In genomic region chr2:64273524-64274398, GRCh38 we compare ENCODE assay signal across 8 cellular contexts.
DNase-seq lines count a peak whose midpoint lies in the region; ATAC-seq and TF ChIP-seq lines count a peak whose summit lies in the region.

No MANE protein-coding gene starts in this region.

- intact Hi-C loops in naive thymus-derived CD4-positive, alpha-beta T cell (cut with micrococcal nuclease), result no loop called here

- no peak for TF ChIP-seq CTCF in Peyer's patch (IDR thresholded peaks at IDR 0.05)

- H3K27ac ChIP-seq in Peyer's patch (peak overlapping the region; percentile 12 to 95 (median 76)), Karpas-422 (ENCODE audit: low read length) (no peak overlapping the region)
- H3K27ac ChIP-seq in naive thymus-derived CD4-positive, alpha-beta T cell (ENCODE audit: low read depth, low read length), result no peak overlapping the region

- no peaks in the 10 kb centered on the region for H3K9me2 ChIP-seq in Karpas-422 (replicated peaks; ENCODE audit: insufficient read depth, low read length)

- H3K9me3 ChIP-seq in Peyer's patch (no peaks in the 10 kb centered on the region), Karpas-422 (ENCODE audit: low read length) (no peaks in the 10 kb centered on the region)
- H3K9me3 ChIP-seq in naive thymus-derived CD4-positive, alpha-beta T cell (ENCODE audit: control insufficient read depth in 2 of 3, low read length in 3 of 3), result peaks cover 0 to 6% (median 0%) of the 10 kb centered on the region in 3 experiments

- CTCF ChIA-PET in naive thymus-derived CD4-positive, alpha-beta T cell (lab: Charles Lee), result interaction anchor here (1.1 kb wide), 1 partner anchor 13 kb away, joined by 3 read pairs; no protein-coding TSS in a partner anchor

- H3K4me3 Mint-ChIP-seq in naive thymus-derived CD4-positive, alpha-beta T cell, result peak overlapping the region in 3 of 10 donors; percentile 18 to 64 (median 19)

- DNase-seq in EL, result peak; percentile 97
- DNase-seq in Peyer's patch, result peak in 2 of 3 donors; percentile 77 to 86
- DNase-seq in epidermal melanocyte (ENCODE audit: insufficient read length, low spot score), result peak; percentile 31
- no peak for DNase-seq in naive thymus-derived CD4-positive, alpha-beta T cell
- no peak for DNase-seq in Karpas-422
- no peak for DNase-seq in activated gamma-delta T cell (lab: John Stamatoyannopoulos, UW)

- H3K9me3 Mint-ChIP-seq in naive thymus-derived CD4-positive, alpha-beta T cell, result peaks cover 0 to 8% (median 7%) of the 10 kb centered on the region in 11 donors

- ATAC-seq in naive thymus-derived CD4-positive, alpha-beta T cell, result peak; percentile 67
- no peak for ATAC-seq in HG03378 (IDR thresholded peaks at IDR 0.05; ENCODE audit: unreplicated experiment)
- ATAC-seq in HG03469 (IDR thresholded peaks at IDR 0.05; ENCODE audit: unreplicated experiment), result no peak

- peak overlapping the region in 1 of 4 donors; percentile 22 for H3K4me3 ChIP-seq in Peyer's patch
- no peak overlapping the region for H3K4me3 ChIP-seq in naive thymus-derived CD4-positive, alpha-beta T cell (ENCODE audit: low read length)
- H3K4me3 ChIP-seq in Karpas-422 (ENCODE audit: low read length), result no peak overlapping the region

- H3K9ac ChIP-seq in Karpas-422 (ENCODE audit: low read length), result no peak overlapping the region

- no peaks in the 10 kb centered on the region for H3K79me2 ChIP-seq in Karpas-422 (ENCODE audit: low read length)

- no peak overlapping the region for H3K4me2 ChIP-seq in Karpas-422 (ENCODE audit: low read depth, low read length, poor library complexity, severe bottlenecking)

- H3K27ac Mint-ChIP-seq in naive thymus-derived CD4-positive, alpha-beta T cell, result peak overlapping the region in 5 of 9 donors; percentile 9 to 88 (median 37)

- H3K27me3 ChIP-seq in Peyer's patch, result no peaks in the 10 kb centered on the region
- H3K27me3 ChIP-seq in naive thymus-derived CD4-positive, alpha-beta T cell (ENCODE audit: control insufficient read depth in 2 of 2, insufficient read depth in 2 of 2, low read length in 2 of 2), result no peaks in the 10 kb centered on the region
- no peaks in the 10 kb centered on the region for H3K27me3 ChIP-seq in Karpas-422 (ENCODE audit: low read length)

- H3K4me1 ChIP-seq in Peyer's patch, result peaks cover 0 to 35% (median 6%) of the 10 kb centered on the region in 4 donors
- H3K4me1 ChIP-seq in naive thymus-derived CD4-positive, alpha-beta T cell (ENCODE audit: control insufficient read depth in 2 of 2, insufficient read depth in 2 of 2, low read length in 2 of 2), result peaks cover 0 to 10% of the 10 kb centered on the region in 2 donors
- peaks cover 6% of the 10 kb centered on the region for H3K4me1 ChIP-seq in Karpas-422 (ENCODE audit: low read length)

- POLR2A ChIA-PET in naive thymus-derived CD4-positive, alpha-beta T cell (lab: Charles Lee), result interaction anchor here (1.0 kb wide), 1 partner anchor 11 kb away, joined by 3 read pairs; no protein-coding TSS in a partner anchor

- H4K20me1 ChIP-seq in Karpas-422 (ENCODE audit: insufficient read depth, low read depth, low read length), result no peaks in the 10 kb centered on the region

- peaks cover 13 to 36% (median 21%) of the 10 kb centered on the region in 7 donors for H3K4me1 Mint-ChIP-seq in naive thymus-derived CD4-positive, alpha-beta T cell

- H2AFZ ChIP-seq in Karpas-422 (ENCODE audit: low read length), result no peak overlapping the region

- TF ChIP-seq POLR2A in Peyer's patch (IDR thresholded peaks at IDR 0.05), result peak in 1 of 2 donors; percentile 61

- H3K36me3 ChIP-seq in Peyer's patch (no peaks in the 10 kb centered on the region), Karpas-422 (ENCODE audit: insufficient read depth, low read length) (no peaks in the 10 kb centered on the region)
- no peaks in the 10 kb centered on the region for H3K36me3 ChIP-seq in naive thymus-derived CD4-positive, alpha-beta T cell (ENCODE audit: control insufficient read depth in 2 of 3, insufficient read depth in 3 of 3, low read length in 3 of 3)

- H3K27me3 Mint-ChIP-seq in naive thymus-derived CD4-positive, alpha-beta T cell, result peaks cover 0 to 3% (median 0%) of the 10 kb centered on the region in 5 donors

- H3K36me3 Mint-ChIP-seq in naive thymus-derived CD4-positive, alpha-beta T cell, result peaks cover 0 to 8% (median 8%) of the 10 kb centered on the region in 5 donors

Comparison
In these comparisons a context has a peak if more than half of its experiments do, and no peak if none do; other contexts are left out.
1. DNase-seq: peak in EL (single experiment), Peyer's patch (2 of 3) and epidermal melanocyte (single experiment); none in naive thymus-derived CD4-positive, alpha-beta T cell (0 of 9), Karpas-422 (single experiment) and activated gamma-delta T cell (single experiment).
2. H3K27ac ChIP-seq: peak in Peyer's patch (4 of 4); none in naive thymus-derived CD4-positive, alpha-beta T cell (single experiment) and Karpas-422 (single experiment).